10 cellular contexts compared by ENCODE assay signal in genomic region chr15:64865126-64865997, GRCh38. TPM values are rescaled to one million over a fixed set of nuclear protein-coding genes. Genes with fewer than 3 reads are reported as not detected.
DNase-seq lines count a peak whose midpoint lies in the region; ATAC-seq and TF ChIP-seq lines count a peak whose summit lies in the region.
"Had no signal": no experiment of that assay in that cellular context is flagged by ENCODE, and none has a peak within 500 bp of the region (broad histone marks: within the 10 kb centered on the region; RNA-seq: fewer than 3 reads in every experiment).

No MANE protein-coding gene starts in this region.

- intact Hi-C loops in sciatic nerve (cut with DNase I) (no loop called here), head of caudate nucleus (cut with DNase I) (no loop called here)

- in situ Hi-C loops in GM13976 (cut with MboI; ENCODE audit: low sequenced_read_pairs, unreplicated experiment): no loop called here

- ATAC-seq in HG02678 (IDR thresholded peaks at IDR 0.05; ENCODE audit: unreplicated experiment) (peak; percentile 52), sciatic nerve (peak; percentile 34), HG03565 (IDR thresholded peaks at IDR 0.05; ENCODE audit: unreplicated experiment) (no peak)

- DNase-seq in GM13976 (ENCODE audit: low spot score) (peak; percentile 66), dermis blood vessel endothelial cell (peak; percentile 49), sciatic nerve (ENCODE audit: low spot score) (no peak), head of caudate nucleus (no peak), retina (no peak), NCI-H128 (lab: John Stamatoyannopoulos, UW; ENCODE audit: unreplicated experiment) (no peak)
- DNase-seq: activated naive CD4-positive, alpha-beta T cell treated with anti-CD3 and anti-CD28 coated beads for 36 hours; cortex of kidney had no signal

- TF ChIP-seq CTCF in GM13976 (IDR thresholded peaks at IDR 0.05; ENCODE audit: borderline replicate concordance, control extremely low read depth, extremely low read depth, insufficient read depth, missing control alignments): no peak

RNA-seq across cellular contexts. Expression of gene PLEKHO2, which starts 23.6 kb away (rescaled TPM):
- total RNA-seq in dermis blood vessel endothelial cell: 61.3 and 65.9 TPM in 2 replicates
- total RNA-seq in sciatic nerve: 62.9 TPM

RNA-seq across cellular contexts. Expression of gene PIF1, which starts 39.9 kb away (rescaled TPM):
- total RNA-seq in dermis blood vessel endothelial cell (5.4 and 16.5 TPM in 2 replicates), sciatic nerve (0.76 TPM)

RNA-seq across cellular contexts. Expression of gene ANKDD1A, which starts 46.3 kb away (rescaled TPM):
- 5.6 and 5.8 TPM in 2 replicates for total RNA-seq in dermis blood vessel endothelial cell
- 25.5 TPM for total RNA-seq in sciatic nerve

Comparison
In these comparisons a context has a peak if more than half of its experiments do, and no peak if none do; other contexts are left out.
1. DNase-seq: peak in GM13976 (single experiment) and dermis blood vessel endothelial cell (single experiment); none in sciatic nerve (single experiment), head of caudate nucleus (0 of 42), retina (single experiment) and NCI-H128 (single experiment).